1 cellular context compared by ENCODE assay signal in the genomic region with DNA sequence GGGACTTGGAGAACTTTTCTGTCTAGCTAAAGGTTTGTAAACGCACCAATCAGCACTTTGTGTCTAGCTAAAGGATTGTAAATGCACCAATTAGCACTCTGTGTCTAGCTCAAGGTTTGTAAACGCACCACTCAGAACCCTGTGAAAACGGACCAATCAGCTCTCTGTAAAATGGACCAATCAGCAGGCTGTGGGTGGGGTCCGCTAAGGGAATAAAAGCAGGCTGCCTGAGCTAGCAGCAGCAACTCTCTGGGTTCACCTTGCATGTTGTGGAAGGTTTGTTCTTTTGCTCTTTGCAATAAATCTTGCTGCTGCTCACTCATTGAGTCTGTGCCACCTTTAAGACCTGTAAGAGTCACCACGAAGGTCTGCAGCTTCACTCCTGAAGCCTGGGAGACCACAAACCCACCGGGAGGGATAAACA.
TF ChIP-seq lines count a peak whose summit lies in the region.

No MANE protein-coding gene starts in this region.

TF ChIP-seq in HEK293, 187 proteins besides CTCF, POLR2A, EP300 and RAD21:
- 0 out of 2 replicates have a peak, but pooled peaks have one; percentile 11 for TF ChIP-seq SP2 (tag by site-specific recombination; IDR thresholded peaks at IDR 0.05)
